In the genomic region with DNA sequence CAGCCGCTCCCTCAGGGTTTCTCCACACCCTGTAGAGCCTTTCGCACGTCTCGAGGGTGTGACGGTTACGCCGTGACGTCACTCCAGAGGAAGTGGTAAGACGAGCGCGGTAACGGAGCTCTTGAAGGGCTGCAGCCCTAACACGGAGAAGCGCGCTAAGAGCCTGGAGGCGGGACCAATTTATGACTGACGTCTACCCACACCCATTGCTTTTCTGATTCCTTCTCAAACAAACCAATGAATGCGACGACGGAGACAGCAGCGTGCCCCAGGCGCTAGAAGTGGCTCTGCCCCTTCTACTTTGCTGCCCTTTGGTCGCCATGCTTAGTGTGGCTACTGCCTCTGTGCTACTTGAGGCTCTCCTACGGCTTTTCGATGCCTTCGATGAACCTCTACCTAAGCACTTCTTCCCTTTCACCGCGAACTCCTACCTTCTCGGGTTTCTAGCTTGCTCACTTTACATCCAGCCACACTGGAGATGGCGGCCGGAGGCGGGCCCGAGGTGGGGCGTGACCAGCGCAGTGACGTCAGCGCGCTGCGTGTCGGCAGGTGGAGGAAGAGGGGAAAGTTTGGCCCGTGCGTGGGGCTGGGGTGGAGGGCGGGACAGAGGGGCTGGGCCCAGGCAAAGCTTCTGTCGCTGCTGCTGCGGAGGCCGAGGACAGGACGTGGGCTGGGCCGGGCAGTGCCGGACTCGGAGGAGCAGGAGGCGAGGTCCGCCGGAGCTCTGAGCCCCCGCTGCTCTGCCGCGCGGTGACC, we compare ENCODE assay signal across 8 cellular contexts. TPM values are rescaled to one million over a fixed set of nuclear protein-coding genes. Genes with fewer than 3 reads are reported as not detected.
DNase-seq lines count a peak whose midpoint lies in the region; ATAC-seq and TF ChIP-seq lines count a peak whose summit lies in the region.

Gene OXSR1, plus strand, starts transcription at position 572 of the 756 bp plus-strand sequence. CDS start 340 bp downstream, outside the sequence.

- H3K4me2 ChIP-seq in neural progenitor cell: peak within 1 kb of the TSS; percentile 79

- peak within 1 kb of the TSS; percentile 82 for H3K27ac ChIP-seq in HEK293 (ENCODE audit: extremely low read depth, low read depth, low read length)
- peak within 1 kb of the TSS; percentile 97 for H3K27ac ChIP-seq in foreskin keratinocyte
- peak within 1 kb of the TSS; percentile 87 for H3K27ac ChIP-seq in neural progenitor cell

- H3K4me3 Mint-ChIP-seq in neural progenitor cell: peak within 1 kb of the TSS; percentile 99

- TF ChIP-seq CTCF in HEK293 (tag by site-specific recombination; IDR thresholded peaks at IDR 0.05) (no peak), foreskin keratinocyte (conservative IDR thresholded peaks at IDR 0.05) (peak; percentile 12), neural progenitor cell (IDR thresholded peaks at IDR 0.05) (no peak)

- H3K9me3 ChIP-seq in HEK293 (ENCODE audit: control insufficient read depth, insufficient read depth, low read depth, low read length): no peaks in the 10 kb centered on the region
- H3K9me3 ChIP-seq in neural progenitor cell (ENCODE audit: low read depth): no peaks in the 10 kb centered on the region

- H2AFZ ChIP-seq in neural progenitor cell (replicated peaks): peak within 1 kb of the TSS; percentile 96

- H3K27me3 ChIP-seq in foreskin keratinocyte (no peaks in the 10 kb centered on the region), neural progenitor cell (no peaks in the 10 kb centered on the region)

- CTCF ChIA-PET in HEK293 (lab: Yijun Ruan, JAX): interaction anchor here (0.7 kb wide), 3 partner anchors 14 to 489 kb away, joined by 3 to 6 read pairs (median 4); no protein-coding TSS in a partner anchor

- H3K36me3 ChIP-seq in HEK293 (ENCODE audit: control insufficient read depth in 2 of 2, insufficient read depth in 1 of 2, low read length in 2 of 2) (no peaks in the 10 kb centered on the region), neural progenitor cell (no peaks in the 10 kb centered on the region)

- H4K20me1 ChIP-seq in neural progenitor cell (ENCODE audit: low read depth): peaks cover 35% of the 10 kb centered on the region

- POLR2A ChIA-PET in HEK293 (lab: Yijun Ruan, JAX): interaction anchor here (0.5 to 4.1 kb wide), 11 partner anchors 11 to 1008 kb away, joined by 3 to 48 read pairs (median 3); partner anchors contain the start of genes ACAA1, MYD88 and XYLB

- peaks cover 15% of the 10 kb centered on the region for H3K36me3 Mint-ChIP-seq in neural progenitor cell

- H3F3A ChIP-seq in neural progenitor cell (ENCODE audit: low read depth): peaks cover 42% of the 10 kb centered on the region

- peaks cover 22% of the 10 kb centered on the region for H3K4me1 Mint-ChIP-seq in neural progenitor cell

- in situ Hi-C loops in SK-MEL-5 (cut with HindIII; ENCODE audit: low pct_unique_long_range_greater_than_20kb, low sequenced_read_pairs): no loop called here

- H3K4me3 ChIP-seq in HEK293 (ENCODE audit: low read depth, low read length) (peak within 1 kb of the TSS; percentile 80), neural progenitor cell (peak within 1 kb of the TSS; percentile 96)

- DNase-seq in GDM1 (lab: John Stamatoyannopoulos, UW) (peak; percentile 99), MV-4-11 (lab: John Stamatoyannopoulos, UW) (peak; percentile 100), SK-MEL-5 (ENCODE audit: low read depth, low spot score) (peak; percentile 100), foreskin keratinocyte (peak; percentile 99 to 100), neural progenitor cell (ENCODE audit: low spot score) (peak; percentile 98), stromal cell of bone marrow (ENCODE audit: low read depth) (peak; percentile 100)
- peak; percentile 96 for DNase-seq in activated naive CD4-positive, alpha-beta T cell treated with Interleukin-2 at 50 U/mL for 16 hours

- H3K4me1 ChIP-seq in HEK293 (ENCODE audit: control insufficient read depth, insufficient read depth, low read length) (no peaks in the 10 kb centered on the region), foreskin keratinocyte (peaks cover 13% of the 10 kb centered on the region), neural progenitor cell (peaks cover 3% of the 10 kb centered on the region)

- H3K9ac ChIP-seq in neural progenitor cell: peak within 1 kb of the TSS; percentile 67

- peak within 1 kb of the TSS; percentile 99 for H3K27ac Mint-ChIP-seq in neural progenitor cell

- peak; percentile 92 for ATAC-seq in foreskin keratinocyte

- H3K9me3 Mint-ChIP-seq in neural progenitor cell: no peaks in the 10 kb centered on the region

- H3K27me3 Mint-ChIP-seq in neural progenitor cell (ENCODE audit: insufficient read depth, low read depth): peaks cover 10% of the 10 kb centered on the region

- peaks cover 45% of the 10 kb centered on the region for H3K79me2 ChIP-seq in neural progenitor cell (ENCODE audit: low read depth)

TF ChIP-seq in HEK293, 187 proteins besides CTCF, POLR2A, EP300 and RAD21 (continues in another document):
- TF ChIP-seq, protein P1, sequence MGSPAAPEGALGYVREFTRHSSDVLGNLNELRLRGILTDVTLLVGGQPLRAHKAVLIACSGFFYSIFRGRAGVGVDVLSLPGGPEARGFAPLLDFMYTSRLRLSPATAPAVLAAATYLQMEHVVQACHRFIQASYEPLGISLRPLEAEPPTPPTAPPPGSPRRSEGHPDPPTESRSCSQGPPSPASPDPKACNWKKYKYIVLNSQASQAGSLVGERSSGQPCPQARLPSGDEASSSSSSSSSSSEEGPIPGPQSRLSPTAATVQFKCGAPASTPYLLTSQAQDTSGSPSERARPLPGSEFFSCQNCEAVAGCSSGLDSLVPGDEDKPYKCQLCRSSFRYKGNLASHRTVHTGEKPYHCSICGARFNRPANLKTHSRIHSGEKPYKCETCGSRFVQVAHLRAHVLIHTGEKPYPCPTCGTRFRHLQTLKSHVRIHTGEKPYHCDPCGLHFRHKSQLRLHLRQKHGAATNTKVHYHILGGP (tag by site-specific recombination; IDR thresholded peaks at IDR 0.05): no peak
- TF ChIP-seq ZBTB20 (tag by site-specific recombination; IDR thresholded peaks at IDR 0.05) (peak; percentile 81), ZEB2 (tag by site-specific recombination; IDR thresholded peaks at IDR 0.05) (peak; percentile 40), ZNF121 (tag by site-specific recombination; IDR thresholded peaks at IDR 0.05) (peak; percentile 93), ZNF366 (tag by site-specific recombination; conservative IDR thresholded peaks at IDR 0.05) (peak; percentile 94), ZNF112 (tag by site-specific recombination; IDR thresholded peaks at IDR 0.05) (no peak), KLF9 (tag by site-specific recombination; IDR thresholded peaks at IDR 0.05; ENCODE audit: low read depth) (peak; percentile 98), KLF10 (tag by site-specific recombination; IDR thresholded peaks at IDR 0.05) (peak; percentile 62), ZNF341 (tag by site-specific recombination; IDR thresholded peaks at IDR 0.05; ENCODE audit: low read depth) (peak; percentile 74), ZNF19 (tag by site-specific recombination; IDR thresholded peaks at IDR 0.05; ENCODE audit: low read depth) (no peak), ZNF76 (tag by site-specific recombination; IDR thresholded peaks at IDR 0.05; ENCODE audit: borderline replicate concordance, low read depth) (peak; percentile 72), ZNF398 (tag by site-specific recombination; IDR thresholded peaks at IDR 0.05) (no peak), TRIM28 (IDR thresholded peaks at IDR 0.05; ENCODE audit: borderline replicate concordance, low read length) (0 out of 2 replicates have a peak, but pooled peaks have one; percentile 49), ZNF629 (tag by site-specific recombination; IDR thresholded peaks at IDR 0.05) (peak; percentile 100), ZBTB1 (tag by site-specific recombination; IDR thresholded peaks at IDR 0.05) (0 out of 2 replicates have a peak, but pooled peaks have one; percentile 14), ZBTB8A (tag by site-specific recombination; IDR thresholded peaks at IDR 0.05) (peak; percentile 97), HOXA7 (CRISPR knock-in tag; IDR thresholded peaks at IDR 0.05; ENCODE audit: borderline replicate concordance) (no peak), PBX3 (CRISPR knock-in tag; IDR thresholded peaks at IDR 0.05) (0 out of 2 replicates have a peak, but pooled peaks have one; percentile 26), ZNF600 (tag by site-specific recombination; IDR thresholded peaks at IDR 0.05) (peak; percentile 74), ZNF510 (tag by site-specific recombination; IDR thresholded peaks at IDR 0.05; ENCODE audit: insufficient replicate concordance) (no peak), ZNF2 (tag by site-specific recombination; IDR thresholded peaks at IDR 0.05) (peak; percentile 61; the same call in 1 of the 2 replicates)

RNA-seq across cellular contexts. Expression of gene OXSR1, which starts in this region (rescaled TPM):
- 27.9 and 28.6 TPM in 2 replicates for total RNA-seq in SK-MEL-5 (2014; rRNA removed; shearing (Covaris generic))
- 31.0 and 34.6 TPM in 2 replicates for polyA plus RNA-seq in SK-MEL-5 (2015; cell fraction: cytosol; rRNA removed)
- 28.2 and 33.6 TPM in 2 replicates for polyA plus RNA-seq in SK-MEL-5 (2015; cell fraction: nucleus; rRNA removed)
- 64.4 and 64.7 TPM in 2 replicates for total RNA-seq in foreskin keratinocyte
- polyA plus RNA-seq in foreskin keratinocyte: 21.8 and 24.8 TPM in 2 replicates
- total RNA-seq in neural progenitor cell (ENCODE audit: low replicate concordance): 60.2 and 65.8 TPM in 2 replicates

Comparison
In these comparisons a context has a peak if more than half of its experiments do, and no peak if none do; other contexts are left out.
1. Peak in every context shown above with its lines: DNase-seq, ATAC-seq, H3K4me3 ChIP-seq and H3K27ac ChIP-seq.